In genomic region chr2:164514491-164514890, GRCh38 we compare ENCODE assay signal across 16 cellular contexts.
DNase-seq lines count a peak whose midpoint lies in the region; ATAC-seq, FAIRE-seq and TF ChIP-seq lines count a peak whose summit lies in the region.
"Had no signal": no experiment of that assay in that cellular context is flagged by ENCODE, and none has a peak within 500 bp of the region (broad histone marks: within the 10 kb centered on the region; RNA-seq: fewer than 3 reads in every experiment).

No MANE protein-coding gene starts in this region.

- intact Hi-C loops in aorta (cut with DNase I), result no loop called here

- peak overlapping the region; percentile 32 to 93 (median 76) for H3K4me2 ChIP-seq in BLaER1 treated with 17β-estradiol and CSF1 and Interleukin-3, amounts not matched to agents 10 nM and 100 nM
- H3K4me2 ChIP-seq in Karpas-422 (ENCODE audit: low read depth, low read length, poor library complexity, severe bottlenecking), result no peak overlapping the region

- H3K4me1 Mint-ChIP-seq in activated CD4-positive, alpha-beta T cell treated with anti-CD3 and anti-CD28 coated beads, Interleukin-2, amount 10 ng/mL, durations not matched to agents 7 days and 5 days, result no peaks in the 10 kb centered on the region
- H3K4me1 Mint-ChIP-seq: T-cell had no signal

- no peaks in the 10 kb centered on the region for H4K20me1 ChIP-seq in BLaER1 treated with 17β-estradiol and CSF1 and Interleukin-3, amounts not matched to agents 10 nM and 100 nM
- H4K20me1 ChIP-seq in Karpas-422 (ENCODE audit: insufficient read depth, low read depth, low read length), result no peaks in the 10 kb centered on the region

- H2AFZ ChIP-seq in Karpas-422 (ENCODE audit: low read length), result no peak overlapping the region
- H2AFZ ChIP-seq: parathyroid adenoma had no signal

- peaks cover 44 to 51% (median 48%) of the 10 kb centered on the region in 11 experiments for H3K9me3 ChIP-seq in BLaER1 treated with 17β-estradiol and CSF1 and Interleukin-3, amounts not matched to agents 10 nM and 100 nM (replicated peaks in 1 of 11)
- H3K9me3 ChIP-seq in aorta (ENCODE audit: control insufficient read depth, low read length) (no peaks in the 10 kb centered on the region), Karpas-422 (ENCODE audit: low read length) (no peaks in the 10 kb centered on the region)

- H3K27me3 Mint-ChIP-seq in activated CD4-positive, alpha-beta T cell treated with anti-CD3 and anti-CD28 coated beads, Interleukin-2, amount 10 ng/mL, durations not matched to agents 7 days and 5 days, result no peaks in the 10 kb centered on the region
- H3K27me3 Mint-ChIP-seq: T-cell had no signal

- no peak overlapping the region for H3K27ac Mint-ChIP-seq in activated CD4-positive, alpha-beta T cell treated with anti-CD3 and anti-CD28 coated beads, Interleukin-2, amount 10 ng/mL, durations not matched to agents 7 days and 5 days
- H3K27ac Mint-ChIP-seq: activated T-cell treated with anti-CD3 and anti-CD28 coated beads, Interleukin-2, amount 50 U/mL, for 72 hours; T-cell had no signal

- H3K36me3 ChIP-seq in BLaER1 treated with 17β-estradiol and CSF1 and Interleukin-3, amounts not matched to agents 10 nM and 100 nM, result peaks cover 0 to 5% (median 0%) of the 10 kb centered on the region in 11 experiments; a peak in 1 of 22 replicates
- no peaks in the 10 kb centered on the region for H3K36me3 ChIP-seq in bronchial epithelial cell (ENCODE audit: control insufficient read depth, insufficient read depth, low read length)
- H3K36me3 ChIP-seq in aorta (ENCODE audit: control insufficient read depth in 1 of 2, insufficient read depth in 2 of 2, low read length in 1 of 2), result peaks cover 2 to 3% of the 10 kb centered on the region in 2 donors
- H3K36me3 ChIP-seq in Karpas-422 (ENCODE audit: insufficient read depth, low read length), result no peaks in the 10 kb centered on the region
- H3K36me3 ChIP-seq: ascending aorta had no signal

- DNase-seq in LoVo (ENCODE audit: low spot score) (peak; percentile 25), bronchial epithelial cell (ENCODE audit: low read depth) (peak; percentile 95), kidney glomerular epithelial cell (lab: John Stamatoyannopoulos, UW) (peak; percentile 4), aorta (no peak), SK-N-DZ (ENCODE audit: low spot score) (no peak), Karpas-422 (no peak)
- no peak for DNase-seq in activated CD4-positive, alpha-beta T cell treated with anti-CD3 and anti-CD28 coated beads, Interleukin-2, amount 10 ng/mL, durations not matched to agents 7 days and 5 days
- DNase-seq: activated CD4-positive, alpha-beta T cell treated with anti-CD3 and anti-CD28 coated beads for 48 hours; activated T-cell treated with anti-CD3 and anti-CD28 coated beads, Interleukin-2, amount 50 U/mL, for 72 hours; EL; midbrain; T-cell had no signal

- CTCF ChIA-PET in activated CD4-positive, alpha-beta T cell treated with anti-CD3 and anti-CD28 coated beads, Interleukin-2, amount 10 ng/mL, durations not matched to agents 7 days and 5 days (lab: Charles Lee), result no interaction called here

- H3K79me2 ChIP-seq in Karpas-422 (ENCODE audit: low read length), result no peaks in the 10 kb centered on the region
- H3K79me2 ChIP-seq: parathyroid adenoma had no signal

- H3K9ac ChIP-seq in BLaER1 treated with 17β-estradiol and CSF1 and Interleukin-3, amounts not matched to agents 10 nM and 100 nM, result 0 out of 22 replicates have a peak overlapping the region, but pooled peaks of 2 of the 11 experiments have one; percentile 9 to 13
- no peak overlapping the region for H3K9ac ChIP-seq in Karpas-422 (ENCODE audit: low read length)
- H3K9ac ChIP-seq: parathyroid adenoma had no signal

- no peak overlapping the region for H3K4me3 Mint-ChIP-seq in activated CD4-positive, alpha-beta T cell treated with anti-CD3 and anti-CD28 coated beads, Interleukin-2, amount 10 ng/mL, durations not matched to agents 7 days and 5 days
- H3K4me3 Mint-ChIP-seq: activated T-cell treated with anti-CD3 and anti-CD28 coated beads, Interleukin-2, amount 50 U/mL, for 72 hours; T-cell had no signal

- peak; percentile 77 for FAIRE-seq in bronchial epithelial cell (lab: Jason Lieb, UNC)
- FAIRE-seq: K562 had no signal

- no peak for TF ChIP-seq CTCF in bronchial epithelial cell (IDR thresholded peaks at IDR 0.05; ENCODE audit: insufficient read depth, low read length, severe bottlenecking)

- no peaks in the 10 kb centered on the region for H3K27me3 ChIP-seq in BLaER1 treated with 17β-estradiol and CSF1 and Interleukin-3, amounts not matched to agents 10 nM and 100 nM
- no peaks in the 10 kb centered on the region for H3K27me3 ChIP-seq in bronchial epithelial cell (ENCODE audit: control insufficient read depth, insufficient read depth, low read length)
- H3K27me3 ChIP-seq in aorta (ENCODE audit: control insufficient read depth in 1 of 2, insufficient read depth in 2 of 2, low read length in 1 of 2), result no peaks in the 10 kb centered on the region
- no peaks in the 10 kb centered on the region for H3K27me3 ChIP-seq in Karpas-422 (ENCODE audit: low read length)
- H3K27me3 ChIP-seq: ascending aorta had no signal

- no peaks in the 10 kb centered on the region for H3K9me2 ChIP-seq in Karpas-422 (replicated peaks; ENCODE audit: insufficient read depth, low read length)

- POLR2A ChIA-PET in activated CD4-positive, alpha-beta T cell treated with anti-CD3 and anti-CD28 coated beads, Interleukin-2, amount 10 ng/mL, durations not matched to agents 7 days and 5 days (lab: Charles Lee), result no interaction called here

- peaks cover 17% of the 10 kb centered on the region for H3K9me3 Mint-ChIP-seq in activated CD4-positive, alpha-beta T cell treated with anti-CD3 and anti-CD28 coated beads, Interleukin-2, amount 10 ng/mL, durations not matched to agents 7 days and 5 days

- ATAC-seq in aorta (ENCODE audit: low FRiP score), result no peak
- ATAC-seq: activated T-cell treated with anti-CD3 and anti-CD28 coated beads, Interleukin-2, amount 50 U/mL, for 72 hours; K562; T-cell had no signal

- peak overlapping the region in 6 of 10 experiments; percentile 8 to 28 (median 20); a peak in 7 of 20 replicates for H3K4me3 ChIP-seq in BLaER1 treated with 17β-estradiol and CSF1 and Interleukin-3, amounts not matched to agents 10 nM and 100 nM
- H3K4me3 ChIP-seq in bronchial epithelial cell (ENCODE audit: low read depth, low read length), result no peak overlapping the region
- H3K4me3 ChIP-seq in aorta (ENCODE audit: low read length in 2 of 2), result no peak overlapping the region
- no peak overlapping the region for H3K4me3 ChIP-seq in Karpas-422 (ENCODE audit: low read length)
- H3K4me3 ChIP-seq: ascending aorta, K562 had no signal

- no peaks in the 10 kb centered on the region for H3K36me3 Mint-ChIP-seq in activated CD4-positive, alpha-beta T cell treated with anti-CD3 and anti-CD28 coated beads, Interleukin-2, amount 10 ng/mL, durations not matched to agents 7 days and 5 days (ENCODE audit: low read depth)
- H3K36me3 Mint-ChIP-seq: T-cell had no signal

- WGBS in aorta, 2 donors, result 69 to 70% methylated on average over 2 of the region's 2 CpGs

- H3K27ac ChIP-seq in BLaER1 treated with 17β-estradiol and CSF1 and Interleukin-3, amounts not matched to agents 10 nM and 100 nM, result peak overlapping the region in 3 of 11 experiments; percentile 3 to 49 (median 40); a peak in 5 of 22 replicates
- H3K27ac ChIP-seq in aorta (ENCODE audit: low read depth in 1 of 2, low read length in 2 of 2), result no peak overlapping the region
- H3K27ac ChIP-seq in Karpas-422 (ENCODE audit: low read length), result no peak overlapping the region
- H3K27ac ChIP-seq: ascending aorta, parathyroid adenoma had no signal

- H3K4me1 ChIP-seq in BLaER1 treated with 17β-estradiol and CSF1 and Interleukin-3, amounts not matched to agents 10 nM and 100 nM, result peaks cover 21 to 55% (median 52%) of the 10 kb centered on the region in 10 experiments
- H3K4me1 ChIP-seq in aorta (ENCODE audit: control insufficient read depth in 1 of 2, insufficient read depth in 2 of 2, low read length in 2 of 2) (no peaks in the 10 kb centered on the region), Karpas-422 (ENCODE audit: low read length) (no peaks in the 10 kb centered on the region)
- H3K4me1 ChIP-seq: ascending aorta, parathyroid adenoma had no signal

Comparison
In these comparisons a context has a peak if more than half of its experiments do, and no peak if none do; other contexts are left out.
1. H3K4me3 ChIP-seq: peak in BLaER1 treated with 17β-estradiol and CSF1 and Interleukin-3, amounts not matched to agents 10 nM and 100 nM (6 of 10); none in bronchial epithelial cell (single experiment), aorta (0 of 2) and Karpas-422 (single experiment).
2. DNase-seq: peak in LoVo (single experiment), bronchial epithelial cell (single experiment) and kidney glomerular epithelial cell (single experiment); none in activated CD4-positive, alpha-beta T cell treated with anti-CD3 and anti-CD28 coated beads, Interleukin-2, amount 10 ng/mL, durations not matched to agents 7 days and 5 days (single experiment), aorta (0 of 2), SK-N-DZ (single experiment) and Karpas-422 (single experiment).